In genomic region chr6:30942338-30943060, GRCh38 we compare ENCODE assay signal across 9 cellular contexts. TPM values are rescaled to one million over a fixed set of nuclear protein-coding genes. Genes with fewer than 3 reads are reported as not detected.
DNase-seq lines count a peak whose midpoint lies in the region; ATAC-seq and TF ChIP-seq lines count a peak whose summit lies in the region.
"Had no signal": no experiment of that assay in that cellular context is flagged by ENCODE, and none has a peak within 500 bp of the region (broad histone marks: within the 10 kb centered on the region; RNA-seq: fewer than 3 reads in every experiment).

No MANE protein-coding gene starts in this region.

- no peak overlapping the region for H2BK5ac ChIP-seq in IMR-90 (ENCODE audit: low read depth, low read length, poor library complexity, severe bottlenecking)

- H3K9ac ChIP-seq in IMR-90 (ENCODE audit: low read depth, low read length) (no peak overlapping the region), liver (ENCODE audit: low read depth in 1 of 2, low read length in 2 of 2) (no peak overlapping the region)

- H4K20me1 ChIP-seq in IMR-90 (ENCODE audit: insufficient read depth, low read length): no peaks in the 10 kb centered on the region

- H3K9me1 ChIP-seq in IMR-90 (ENCODE audit: insufficient read depth, low read length): peaks cover 10% of the 10 kb centered on the region

- peak overlapping the region; percentile 93 for H2AFZ ChIP-seq in IMR-90 (replicated peaks; ENCODE audit: low read length, poor library complexity)

- CTCF ChIA-PET in IMR-90 (lab: Yijun Ruan, JAX): interaction anchor here (0.6 to 1.5 kb wide), 8 partner anchors 19 to 145 kb away, joined by 3 to 11 read pairs (median 4); no protein-coding TSS in a partner anchor

- H3K14ac ChIP-seq in IMR-90 (replicated peaks; ENCODE audit: low read depth, low read length): peak overlapping the region; percentile 91

- 0% methylated on average over 7 of the region's 15 CpGs; no CpG with 5 or more reads in 1 of the 2 experiments for WGBS in IMR-90 (ENCODE audit: extremely low coverage in 2 of 2, insufficient read length in 1 of 2), 2 experiments
- 19% methylated on average over 15 of the region's 15 CpGs for WGBS in liver

- no peak overlapping the region for H3K18ac ChIP-seq in IMR-90 (ENCODE audit: low read depth, low read length)

- DNase-seq in AG09319 (ENCODE audit: extremely low read depth, low read depth): peak; percentile 45
- peak; percentile 76 for DNase-seq in IMR-90
- peak; percentile 92 for DNase-seq in choroid plexus epithelial cell (ENCODE audit: low read depth)
- no peak for DNase-seq in hippocampal formation (lab: John Stamatoyannopoulos, UW)
- no peak for DNase-seq in KG1 (lab: John Stamatoyannopoulos, UW)

- POLR2A ChIA-PET in IMR-90 (lab: Charles Lee; ENCODE audit: unreplicated experiment): no interaction called here

- H3K4me1 ChIP-seq in IMR-90 (ENCODE audit: control insufficient read depth, insufficient read depth, low read length) (peaks cover 1% of the 10 kb centered on the region; the same call in 1 of the 2 replicates), liver (ENCODE audit: control insufficient read depth in 4 of 4, insufficient read depth in 4 of 4, low read length in 3 of 4) (no peaks in the 10 kb centered on the region)
- H3K4me1 ChIP-seq: ascending aorta had no signal

- H3K27ac ChIP-seq in IMR-90 (ENCODE audit: insufficient read depth, low read length) (no peak overlapping the region), liver (ENCODE audit: low read depth in 1 of 2, low read length in 2 of 2) (no peak overlapping the region)
- H3K27ac ChIP-seq: ascending aorta had no signal

- H3K56ac ChIP-seq in IMR-90 (ENCODE audit: extremely low read depth, insufficient read depth, low read length): no peak overlapping the region

- TF ChIP-seq RAD21 in IMR-90 (IDR thresholded peaks at IDR 0.05; ENCODE audit: low read length) (peak; percentile 62), liver (IDR thresholded peaks at IDR 0.05) (peak; percentile 44 to 62)

- H2BK120ac ChIP-seq in IMR-90 (ENCODE audit: low read depth, low read length): peak overlapping the region; percentile 86

- H2AK9ac ChIP-seq in IMR-90 (replicated peaks; ENCODE audit: low read depth, low read length, poor library complexity): peak overlapping the region; percentile 67

- ATAC-seq in IMR-90 (ENCODE audit: low read depth): peak; percentile 99
- no peak for ATAC-seq in HG03521 (IDR thresholded peaks at IDR 0.05; ENCODE audit: unreplicated experiment)
- no peak for ATAC-seq in GM19467 (IDR thresholded peaks at IDR 0.05; ENCODE audit: unreplicated experiment)

- H3K4me2 ChIP-seq in IMR-90 (ENCODE audit: low read depth, low read length): 0 out of 2 replicates have a peak overlapping the region, but pooled peaks have one; percentile 21

- H3K9me3 ChIP-seq in IMR-90 (ENCODE audit: control insufficient read depth, insufficient read depth, low read length) (no peaks in the 10 kb centered on the region), liver (ENCODE audit: control insufficient read depth in 4 of 4, low read length in 3 of 4) (no peaks in the 10 kb centered on the region)
- H3K9me3 ChIP-seq: ascending aorta had no signal

- peak overlapping the region; percentile 31 to 89; a peak in 3 of 4 replicates for H4K8ac ChIP-seq in IMR-90 (ENCODE audit: low read depth in 2 of 2, low read length in 2 of 2)

- no peak for TF ChIP-seq POLR2A in IMR-90 (IDR thresholded peaks at IDR 0.05; ENCODE audit: low read depth, low read length)

- no peaks in the 10 kb centered on the region for H3K36me3 ChIP-seq in IMR-90 (ENCODE audit: control insufficient read depth, insufficient read depth, low read length)
- no peaks in the 10 kb centered on the region for H3K36me3 ChIP-seq in liver (ENCODE audit: control insufficient read depth in 4 of 4, insufficient read depth in 3 of 4, low read depth in 1 of 4, low read length in 3 of 4)
- H3K36me3 ChIP-seq: ascending aorta had no signal

- no TSS peak for BruUV-seq in IMR-90 (replicated peaks; lab: Mats Ljungman, UMichigan)

- intact Hi-C loops in IMR-90 (cut with micrococcal nuclease): loop anchor here (1.0 kb wide), 1 partner anchor 128 kb away; no protein-coding TSS in a partner anchor

- TF ChIP-seq CTCF in AG09319 (IDR thresholded peaks at IDR 0.05; ENCODE audit: low read depth, low read length): peak; percentile 64
- peak; percentile 71 for TF ChIP-seq CTCF in IMR-90 (conservative IDR thresholded peaks at IDR 0.05; ENCODE audit: low read depth, low read length)
- TF ChIP-seq CTCF in choroid plexus epithelial cell (conservative IDR thresholded peaks at IDR 0.05; ENCODE audit: low read depth, low read length): peak; percentile 88
- peak; percentile 29 for TF ChIP-seq CTCF in liver (IDR thresholded peaks at IDR 0.05; ENCODE audit: low read depth, low read length, missing input control)

- peak overlapping the region; percentile 87 for H2BK20ac ChIP-seq in IMR-90 (ENCODE audit: low read depth, low read length)

- H3K4me3 ChIP-seq in IMR-90 (ENCODE audit: insufficient read depth, low read depth, low read length) (no peak overlapping the region), choroid plexus epithelial cell (ENCODE audit: low read depth, low read length) (no peak overlapping the region), liver (ENCODE audit: low read depth in 1 of 3, low read length in 3 of 3) (no peak overlapping the region)
- H3K4me3 ChIP-seq: ascending aorta had no signal

- peak overlapping the region; percentile 82 for H3K4ac ChIP-seq in IMR-90 (ENCODE audit: low read depth, low read length)

- peaks cover 55% of the 10 kb centered on the region for H3K27me3 ChIP-seq in IMR-90 (ENCODE audit: control insufficient read depth, insufficient read depth, low read length)
- H3K27me3 ChIP-seq in liver (ENCODE audit: control insufficient read depth in 4 of 4, insufficient read depth in 4 of 4, low read length in 3 of 4): peaks cover 0 to 2% (median under 1%) of the 10 kb centered on the region in 4 donors
- H3K27me3 ChIP-seq: ascending aorta had no signal

- in situ Hi-C loops in IMR-90 (cut with MboI; ENCODE audit: low sequenced_read_pairs): no loop called here

- peak overlapping the region; percentile 69 for H2AK5ac ChIP-seq in IMR-90 (ENCODE audit: low read depth, low read length)

- peak overlapping the region; percentile 87; the same call in 1 of the 2 replicates for H3K23ac ChIP-seq in IMR-90 (ENCODE audit: low read depth, low read length)

- dilution Hi-C loops in IMR-90 (cut with HindIII; ENCODE audit: low sequenced_read_pairs, unreplicated experiment): no loop called here

- peak overlapping the region; percentile 73 for H4K91ac ChIP-seq in IMR-90 (ENCODE audit: insufficient read depth, low read depth, low read length)

- H3K79me1 ChIP-seq in IMR-90 (ENCODE audit: low read depth in 1 of 2, low read length in 2 of 2): no peaks in the 10 kb centered on the region

- H2BK15ac ChIP-seq in IMR-90 (ENCODE audit: low read depth, low read length): peak overlapping the region; percentile 68; the same call in 2 of the 3 replicates

- H4K5ac ChIP-seq in IMR-90 (ENCODE audit: low read depth, low read length): no peak overlapping the region

TF ChIP-seq in IMR-90, 13 proteins besides CTCF, POLR2A, EP300 and RAD21 (continues in another document):
- TF ChIP-seq CHD1 (IDR thresholded peaks at IDR 0.05; ENCODE audit: low read depth, low read length) (no peak), MXI1 (IDR thresholded peaks at IDR 0.05; ENCODE audit: borderline replicate concordance, low read depth, low read length) (no peak), SMC3 (IDR thresholded peaks at IDR 0.05; ENCODE audit: low read depth, low read length) (peak; percentile 78), BHLHE40 (IDR thresholded peaks at IDR 0.05; ENCODE audit: low read depth, low read length) (no peak), MAZ (IDR thresholded peaks at IDR 0.05; ENCODE audit: borderline replicate concordance, low read depth, low read length) (peak; percentile 46; the same call in 1 of the 2 replicates)

TF ChIP-seq in liver, 16 proteins besides CTCF, POLR2A, EP300 and RAD21 (continues in another document):
- TF ChIP-seq FOXA1 (IDR thresholded peaks at IDR 0.05): no peak

RNA-seq across cellular contexts. Expression of gene MUCL3, which starts 1.7 kb away (rescaled TPM):
- not detected in 2 replicates for total RNA-seq in IMR-90 (2012; rRNA removed)
- polyA plus RNA-seq in IMR-90 (2012; rRNA removed): not detected in 2 replicates
- polyA plus RNA-seq in IMR-90 (2012; cell fraction: cytosol; rRNA removed): not detected in 2 replicates
- polyA plus RNA-seq in IMR-90 (2012; cell fraction: nucleus; rRNA removed; ENCODE audit: low replicate concordance): not detected in 2 replicates
- under 1 TPM in 1 of 2 donors, not detected in 1; under 0.01 TPM for total RNA-seq in liver
- polyA plus RNA-seq in liver: not detected
- total RNA-seq: ascending aorta had no signal

RNA-seq across cellular contexts. Expression of gene SFTA2, which starts 10.5 kb away (rescaled TPM):
- not detected in 2 replicates for total RNA-seq in IMR-90 (2012; rRNA removed)
- polyA plus RNA-seq in IMR-90 (2012; rRNA removed): not detected in 2 replicates
- polyA plus RNA-seq in IMR-90 (2012; cell fraction: cytosol; rRNA removed): not detected in 2 replicates
- polyA plus RNA-seq in IMR-90 (2012; cell fraction: nucleus; rRNA removed; ENCODE audit: low replicate concordance): not detected in 2 replicates
- not detected for total RNA-seq in liver
- under 1 TPM in 1 of 2 donors, not detected in 1; 0.60 TPM for polyA plus RNA-seq in liver
- total RNA-seq: ascending aorta had no signal

RNA-seq across cellular contexts. Expression of gene VARS2, which starts 28.5 kb away (rescaled TPM):
- 6.9 and 7.2 TPM in 2 replicates for total RNA-seq in IMR-90 (2012; rRNA removed)
- polyA plus RNA-seq in IMR-90 (2012; rRNA removed): 13.3 and 14.0 TPM in 2 replicates
- 5.5 and 6.7 TPM in 2 replicates for polyA plus RNA-seq in IMR-90 (2012; cell fraction: cytosol; rRNA removed)
- 98.4 and 123 TPM in 2 replicates for polyA plus RNA-seq in IMR-90 (2012; cell fraction: nucleus; rRNA removed; ENCODE audit: low replicate concordance)
- 10 to 100 TPM; 10.2 to 23.3 TPM for total RNA-seq in liver
- polyA plus RNA-seq in liver: 10 to 100 TPM in 1 of 2 donors, 1 to 10 TPM in 1; 9.4 to 22.4 TPM

RNA-seq across cellular contexts. Expression of gene GTF2H4, which starts 34.5 kb away (rescaled TPM):
- 6.9 and 13.4 TPM in 2 replicates for total RNA-seq in IMR-90 (2012; rRNA removed)
- polyA plus RNA-seq in IMR-90 (2012; rRNA removed): 29.5 and 30.8 TPM in 2 replicates
- 19.0 and 20.5 TPM in 2 replicates for polyA plus RNA-seq in IMR-90 (2012; cell fraction: cytosol; rRNA removed)
- polyA plus RNA-seq in IMR-90 (2012; cell fraction: nucleus; rRNA removed; ENCODE audit: low replicate concordance): 90.6 and 118 TPM in 2 replicates
- total RNA-seq in liver: 10 to 100 TPM; 11.0 to 13.6 TPM
- polyA plus RNA-seq in liver: 10 to 100 TPM in 1 of 2 donors, 1 to 10 TPM in 1; 6.2 to 15.8 TPM

RNA-seq across cellular contexts. Expression of gene MUC21, which starts 41.0 kb away (rescaled TPM):
- total RNA-seq in IMR-90 (2012; rRNA removed) (not detected in 2 replicates), liver (not detected)
- polyA plus RNA-seq in IMR-90 (2012; rRNA removed) (not detected in 2 replicates), liver (under 1 TPM in 1 of 2 donors, not detected in 1; 0.02 TPM)
- not detected in 2 replicates for polyA plus RNA-seq in IMR-90 (2012; cell fraction: cytosol; rRNA removed)
- polyA plus RNA-seq in IMR-90 (2012; cell fraction: nucleus; rRNA removed; ENCODE audit: low replicate concordance): not detected in 2 replicates
- total RNA-seq: ascending aorta had no signal

Comparison
In these comparisons a context has a peak if more than half of its experiments do, and no peak if none do; other contexts are left out.
1. DNase-seq: peak in AG09319 (single experiment), IMR-90 (single experiment) and choroid plexus epithelial cell (single experiment); none in hippocampal formation (0 of 2) and KG1 (single experiment).
2. CTCF ChIP-seq: peak in every context shown above with its lines; median percentile 88 in choroid plexus epithelial cell; 71 in IMR-90; 64 in AG09319; 29 in liver.